Comparison of ENCODE assay signal across 10 cellular contexts in genomic region chr4:150217192-150217591, GRCh38.
DNase-seq lines count a peak whose midpoint lies in the region; ATAC-seq and TF ChIP-seq lines count a peak whose summit lies in the region.
"Had no signal": no experiment of that assay in that cellular context is flagged by ENCODE, and none has a peak within 500 bp of the region (broad histone marks: within the 10 kb centered on the region; RNA-seq: fewer than 3 reads in every experiment).

No MANE protein-coding gene starts in this region.

- no peaks in the 10 kb centered on the region for H3K27me3 ChIP-seq in liver (ENCODE audit: control insufficient read depth in 4 of 4, insufficient read depth in 4 of 4, low read length in 3 of 4)

- WGBS in liver: 56% methylated on average over 3 of the region's 3 CpGs

- no peak for ATAC-seq in GM19455 (IDR thresholded peaks at IDR 0.05; ENCODE audit: unreplicated experiment)
- ATAC-seq in HG02938 (IDR thresholded peaks at IDR 0.05; ENCODE audit: unreplicated experiment): no peak
- ATAC-seq: activated naive CD4-positive, alpha-beta T cell treated with anti-CD3 and anti-CD28 coated beads, Interleukin-2, amount 50 U/mL, for 72 hours had no signal

- no peak overlapping the region for H3K4me3 ChIP-seq in liver (ENCODE audit: low read depth in 1 of 3, low read length in 3 of 3)

- H3K27ac ChIP-seq in C4-2B: no peak overlapping the region
- no peak overlapping the region for H3K27ac ChIP-seq in liver (ENCODE audit: low read depth in 1 of 2, low read length in 2 of 2)
- H3K27ac ChIP-seq: KMS-11 had no signal

- H3K4me1 ChIP-seq in liver (ENCODE audit: control insufficient read depth in 4 of 4, insufficient read depth in 4 of 4, low read length in 3 of 4): no peaks in the 10 kb centered on the region

- peak; percentile 3 for DNase-seq in NCI-H1105 (lab: John Stamatoyannopoulos, UW)
- DNase-seq in T47D (ENCODE audit: low read depth in 1 of 2, low spot score in 1 of 2): peak; percentile 3 to 78
- DNase-seq in activated CD4-positive, alpha-beta T cell treated with anti-CD3 and anti-CD28 coated beads for 1 hour: no peak
- DNase-seq in NCI-H2081 treated with DMSO at 0.1 percent for 48 hours (lab: John Stamatoyannopoulos, UW): no peak

- no peaks in the 10 kb centered on the region for H3K36me3 ChIP-seq in liver (ENCODE audit: control insufficient read depth in 4 of 4, insufficient read depth in 3 of 4, low read depth in 1 of 4, low read length in 3 of 4)

- TF ChIP-seq RAD21 in liver (IDR thresholded peaks at IDR 0.05): peak; percentile 32 to 55

- TF ChIP-seq CTCF in C4-2B (conservative IDR thresholded peaks at IDR 0.05) (peak; percentile 42), liver (IDR thresholded peaks at IDR 0.05; ENCODE audit: low read depth, low read length, missing input control) (no peak)

- H3K9ac ChIP-seq in liver (ENCODE audit: low read depth in 1 of 2, low read length in 2 of 2): no peak overlapping the region
- H3K9ac ChIP-seq: KMS-11 had no signal

- H3K9me3 ChIP-seq in liver (ENCODE audit: control insufficient read depth in 4 of 4, low read length in 3 of 4): no peaks in the 10 kb centered on the region

- in situ Hi-C loops in T47D (cut with HindIII; ENCODE audit: low pct_unique_long_range_greater_than_20kb, low sequenced_read_pairs): no loop called here

TF ChIP-seq in liver, 16 proteins besides CTCF, POLR2A, EP300 and RAD21:
- no peak for TF ChIP-seq FOXA2 (IDR thresholded peaks at IDR 0.05)
- no peak for TF ChIP-seq JUND (IDR thresholded peaks at IDR 0.05)
- no peak for TF ChIP-seq NR2F2 (IDR thresholded peaks at IDR 0.05)
- TF ChIP-seq, protein P1, sequence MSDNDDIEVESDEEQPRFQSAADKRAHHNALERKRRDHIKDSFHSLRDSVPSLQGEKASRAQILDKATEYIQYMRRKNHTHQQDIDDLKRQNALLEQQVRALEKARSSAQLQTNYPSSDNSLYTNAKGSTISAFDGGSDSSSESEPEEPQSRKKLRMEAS (IDR thresholded peaks at IDR 0.05): no peak
- no peak for TF ChIP-seq YY1 (IDR thresholded peaks at IDR 0.05)
- no peak for TF ChIP-seq GABPA (IDR thresholded peaks at IDR 0.05 in 1 of 2, conservative IDR thresholded peaks at IDR 0.05 in 1 of 2)
- no peak for TF ChIP-seq SP1 (IDR thresholded peaks at IDR 0.05)
- TF ChIP-seq FOXA1 (IDR thresholded peaks at IDR 0.05): no peak
- TF ChIP-seq RXRA (IDR thresholded peaks at IDR 0.05): no peak
- no peak for TF ChIP-seq TAF1 (conservative IDR thresholded peaks at IDR 0.05)
- TF ChIP-seq, protein P2, sequence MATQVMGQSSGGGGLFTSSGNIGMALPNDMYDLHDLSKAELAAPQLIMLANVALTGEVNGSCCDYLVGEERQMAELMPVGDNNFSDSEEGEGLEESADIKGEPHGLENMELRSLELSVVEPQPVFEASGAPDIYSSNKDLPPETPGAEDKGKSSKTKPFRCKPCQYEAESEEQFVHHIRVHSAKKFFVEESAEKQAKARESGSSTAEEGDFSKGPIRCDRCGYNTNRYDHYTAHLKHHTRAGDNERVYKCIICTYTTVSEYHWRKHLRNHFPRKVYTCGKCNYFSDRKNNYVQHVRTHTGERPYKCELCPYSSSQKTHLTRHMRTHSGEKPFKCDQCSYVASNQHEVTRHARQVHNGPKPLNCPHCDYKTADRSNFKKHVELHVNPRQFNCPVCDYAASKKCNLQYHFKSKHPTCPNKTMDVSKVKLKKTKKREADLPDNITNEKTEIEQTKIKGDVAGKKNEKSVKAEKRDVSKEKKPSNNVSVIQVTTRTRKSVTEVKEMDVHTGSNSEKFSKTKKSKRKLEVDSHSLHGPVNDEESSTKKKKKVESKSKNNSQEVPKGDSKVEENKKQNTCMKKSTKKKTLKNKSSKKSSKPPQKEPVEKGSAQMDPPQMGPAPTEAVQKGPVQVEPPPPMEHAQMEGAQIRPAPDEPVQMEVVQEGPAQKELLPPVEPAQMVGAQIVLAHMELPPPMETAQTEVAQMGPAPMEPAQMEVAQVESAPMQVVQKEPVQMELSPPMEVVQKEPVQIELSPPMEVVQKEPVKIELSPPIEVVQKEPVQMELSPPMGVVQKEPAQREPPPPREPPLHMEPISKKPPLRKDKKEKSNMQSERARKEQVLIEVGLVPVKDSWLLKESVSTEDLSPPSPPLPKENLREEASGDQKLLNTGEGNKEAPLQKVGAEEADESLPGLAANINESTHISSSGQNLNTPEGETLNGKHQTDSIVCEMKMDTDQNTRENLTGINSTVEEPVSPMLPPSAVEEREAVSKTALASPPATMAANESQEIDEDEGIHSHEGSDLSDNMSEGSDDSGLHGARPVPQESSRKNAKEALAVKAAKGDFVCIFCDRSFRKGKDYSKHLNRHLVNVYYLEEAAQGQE (IDR thresholded peaks at IDR 0.05): no peak
- TF ChIP-seq HNF4G (IDR thresholded peaks at IDR 0.05): no peak
- TF ChIP-seq HNF4A (conservative IDR thresholded peaks at IDR 0.05): no peak
- no peak for TF ChIP-seq EGR1 (IDR thresholded peaks at IDR 0.05; ENCODE audit: low read depth in 2 of 2)

Comparison
In these comparisons a context has a peak if more than half of its experiments do, and no peak if none do; other contexts are left out.
1. DNase-seq: peak in NCI-H1105 (single experiment) and T47D (2 of 2); none in activated CD4-positive, alpha-beta T cell treated with anti-CD3 and anti-CD28 coated beads for 1 hour (single experiment) and NCI-H2081 treated with DMSO at 0.1 percent for 48 hours (single experiment).